1 cellular context compared by ENCODE assay signal in genomic region chr19:18183529-18183928, GRCh38.
A peak's percentile ranks its signal among the peaks of the same experiment; 100 is the strongest.
TF ChIP-seq lines count a peak whose summit lies in the region.

No MANE protein-coding gene starts in this region.

TF ChIP-seq in HEK293, 187 proteins besides CTCF, POLR2A, EP300 and RAD21 (continued from another document):
- TF ChIP-seq GLI4 (tag by site-specific recombination; IDR thresholded peaks at IDR 0.05) (no peak), ZNF292 (tag by site-specific recombination; IDR thresholded peaks at IDR 0.05; ENCODE audit: borderline replicate concordance, low read depth) (no peak), ZNF140 (tag by site-specific recombination; IDR thresholded peaks at IDR 0.05) (no peak), ZNF843 (tag by site-specific recombination; IDR thresholded peaks at IDR 0.05) (no peak), ZNF449 (tag by site-specific recombination; IDR thresholded peaks at IDR 0.05) (no peak), PRDM10 (tag by site-specific recombination; IDR thresholded peaks at IDR 0.05) (no peak), ZNF785 (tag by site-specific recombination; IDR thresholded peaks at IDR 0.05) (no peak), ZNF248 (tag by site-specific recombination; IDR thresholded peaks at IDR 0.05) (no peak), KLF16 (tag by site-specific recombination; IDR thresholded peaks at IDR 0.05) (no peak), ZSCAN30 (tag by site-specific recombination; IDR thresholded peaks at IDR 0.05) (no peak), SETDB1 (IDR thresholded peaks at IDR 0.05; ENCODE audit: insufficient read length, low read length) (no peak), ZNF274 (IDR thresholded peaks at IDR 0.05; ENCODE audit: low read length) (no peak), ZNF274 (tag by site-specific recombination; IDR thresholded peaks at IDR 0.05; ENCODE audit: borderline replicate concordance) (no peak), SCRT2 (tag by site-specific recombination; IDR thresholded peaks at IDR 0.05) (no peak), PRDM1 (tag by site-specific recombination; IDR thresholded peaks at IDR 0.05) (no peak), ZNF37A (tag by site-specific recombination; IDR thresholded peaks at IDR 0.05) (no peak), KLF7 (tag by site-specific recombination; IDR thresholded peaks at IDR 0.05; ENCODE audit: borderline replicate concordance) (no peak), BCL6B (tag by site-specific recombination; IDR thresholded peaks at IDR 0.05) (no peak), ZNF544 (tag by site-specific recombination; IDR thresholded peaks at IDR 0.05) (no peak), SCRT1 (tag by site-specific recombination; IDR thresholded peaks at IDR 0.05; ENCODE audit: borderline replicate concordance) (no peak), ZNF146 (tag by site-specific recombination; IDR thresholded peaks at IDR 0.05) (no peak), ZBTB21 (tag by site-specific recombination; IDR thresholded peaks at IDR 0.05) (no peak), ZNF423 (tag by site-specific recombination; IDR thresholded peaks at IDR 0.05) (no peak), GLI2 (tag by site-specific recombination; IDR thresholded peaks at IDR 0.05; ENCODE audit: borderline replicate concordance, low read depth) (no peak), TSHZ1 (tag by site-specific recombination; IDR thresholded peaks at IDR 0.05; ENCODE audit: borderline replicate concordance) (no peak), ZBTB8A (tag by site-specific recombination; IDR thresholded peaks at IDR 0.05) (no peak)
- TF ChIP-seq, protein P1, sequence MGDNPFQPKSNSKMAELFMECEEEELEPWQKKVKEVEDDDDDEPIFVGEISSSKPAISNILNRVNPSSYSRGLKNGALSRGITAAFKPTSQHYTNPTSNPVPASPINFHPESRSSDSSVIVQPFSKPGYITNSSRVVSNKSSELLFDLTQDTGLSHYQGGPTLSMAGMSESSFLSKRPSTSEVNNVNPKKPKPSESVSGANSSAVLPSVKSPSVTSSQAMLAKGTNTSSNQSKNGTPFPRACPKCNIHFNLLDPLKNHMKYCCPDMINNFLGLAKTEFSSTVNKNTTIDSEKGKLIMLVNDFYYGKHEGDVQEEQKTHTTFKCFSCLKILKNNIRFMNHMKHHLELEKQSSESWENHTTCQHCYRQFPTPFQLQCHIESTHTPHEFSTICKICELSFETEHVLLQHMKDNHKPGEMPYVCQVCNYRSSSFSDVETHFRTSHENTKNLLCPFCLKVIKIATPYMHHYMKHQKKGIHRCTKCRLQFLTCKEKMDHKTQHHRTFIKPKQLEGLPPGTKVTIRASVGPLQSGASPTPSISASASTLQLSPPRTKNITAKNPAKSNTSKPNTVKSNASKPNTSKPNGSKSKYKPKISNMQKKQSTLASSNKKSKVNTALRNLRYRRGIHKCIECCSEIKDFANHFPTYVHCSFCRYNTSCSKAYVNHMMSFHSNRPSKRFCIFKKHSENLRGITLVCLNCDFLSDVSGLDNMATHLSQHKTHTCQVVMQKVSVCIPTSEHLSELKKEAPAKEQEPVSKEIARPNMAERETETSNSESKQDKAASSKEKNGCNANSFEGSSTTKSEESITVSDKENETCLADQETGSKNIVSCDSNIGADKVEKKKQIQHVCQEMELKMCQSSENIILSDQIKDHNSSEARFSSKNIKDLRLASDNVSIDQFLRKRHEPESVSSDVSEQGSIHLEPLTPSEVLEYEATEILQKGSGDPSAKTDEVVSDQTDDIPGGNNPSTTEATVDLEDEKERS (tag by site-specific recombination; IDR thresholded peaks at IDR 0.05): no peak
- TF ChIP-seq, protein P2, sequence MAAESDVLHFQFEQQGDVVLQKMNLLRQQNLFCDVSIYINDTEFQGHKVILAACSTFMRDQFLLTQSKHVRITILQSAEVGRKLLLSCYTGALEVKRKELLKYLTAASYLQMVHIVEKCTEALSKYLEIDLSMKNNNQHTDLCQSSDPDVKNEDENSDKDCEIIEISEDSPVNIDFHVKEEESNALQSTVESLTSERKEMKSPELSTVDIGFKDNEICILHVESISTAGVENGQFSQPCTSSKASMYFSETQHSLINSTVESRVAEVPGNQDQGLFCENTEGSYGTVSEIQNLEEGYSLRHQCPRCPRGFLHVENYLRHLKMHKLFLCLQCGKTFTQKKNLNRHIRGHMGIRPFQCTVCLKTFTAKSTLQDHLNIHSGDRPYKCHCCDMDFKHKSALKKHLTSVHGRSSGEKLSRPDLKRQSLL (tag by site-specific recombination; IDR thresholded peaks at IDR 0.05): no peak
- TF ChIP-seq, protein P3, sequence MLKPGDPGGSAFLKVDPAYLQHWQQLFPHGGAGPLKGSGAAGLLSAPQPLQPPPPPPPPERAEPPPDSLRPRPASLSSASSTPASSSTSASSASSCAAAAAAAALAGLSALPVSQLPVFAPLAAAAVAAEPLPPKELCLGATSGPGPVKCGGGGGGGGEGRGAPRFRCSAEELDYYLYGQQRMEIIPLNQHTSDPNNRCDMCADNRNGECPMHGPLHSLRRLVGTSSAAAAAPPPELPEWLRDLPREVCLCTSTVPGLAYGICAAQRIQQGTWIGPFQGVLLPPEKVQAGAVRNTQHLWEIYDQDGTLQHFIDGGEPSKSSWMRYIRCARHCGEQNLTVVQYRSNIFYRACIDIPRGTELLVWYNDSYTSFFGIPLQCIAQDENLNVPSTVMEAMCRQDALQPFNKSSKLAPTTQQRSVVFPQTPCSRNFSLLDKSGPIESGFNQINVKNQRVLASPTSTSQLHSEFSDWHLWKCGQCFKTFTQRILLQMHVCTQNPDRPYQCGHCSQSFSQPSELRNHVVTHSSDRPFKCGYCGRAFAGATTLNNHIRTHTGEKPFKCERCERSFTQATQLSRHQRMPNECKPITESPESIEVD (tag by site-specific recombination; IDR thresholded peaks at IDR 0.05): peak; percentile 65
- TF ChIP-seq, protein P4, sequence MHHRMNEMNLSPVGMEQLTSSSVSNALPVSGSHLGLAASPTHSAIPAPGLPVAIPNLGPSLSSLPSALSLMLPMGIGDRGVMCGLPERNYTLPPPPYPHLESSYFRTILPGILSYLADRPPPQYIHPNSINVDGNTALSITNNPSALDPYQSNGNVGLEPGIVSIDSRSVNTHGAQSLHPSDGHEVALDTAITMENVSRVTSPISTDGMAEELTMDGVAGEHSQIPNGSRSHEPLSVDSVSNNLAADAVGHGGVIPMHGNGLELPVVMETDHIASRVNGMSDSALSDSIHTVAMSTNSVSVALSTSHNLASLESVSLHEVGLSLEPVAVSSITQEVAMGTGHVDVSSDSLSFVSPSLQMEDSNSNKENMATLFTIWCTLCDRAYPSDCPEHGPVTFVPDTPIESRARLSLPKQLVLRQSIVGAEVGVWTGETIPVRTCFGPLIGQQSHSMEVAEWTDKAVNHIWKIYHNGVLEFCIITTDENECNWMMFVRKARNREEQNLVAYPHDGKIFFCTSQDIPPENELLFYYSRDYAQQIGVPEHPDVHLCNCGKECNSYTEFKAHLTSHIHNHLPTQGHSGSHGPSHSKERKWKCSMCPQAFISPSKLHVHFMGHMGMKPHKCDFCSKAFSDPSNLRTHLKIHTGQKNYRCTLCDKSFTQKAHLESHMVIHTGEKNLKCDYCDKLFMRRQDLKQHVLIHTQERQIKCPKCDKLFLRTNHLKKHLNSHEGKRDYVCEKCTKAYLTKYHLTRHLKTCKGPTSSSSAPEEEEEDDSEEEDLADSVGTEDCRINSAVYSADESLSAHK (tag by site-specific recombination; IDR thresholded peaks at IDR 0.05): no peak
TF ChIP-seq in HEK293: peak in this region for 6.
